20 cellular contexts compared by ENCODE assay signal in genomic region chr2:33023732-33024301, GRCh38.
A peak's percentile ranks its signal among the peaks of the same experiment; 100 is the strongest.
DNase-seq lines count a peak whose midpoint lies in the region; ATAC-seq, FAIRE-seq and TF ChIP-seq lines count a peak whose summit lies in the region.
"Had no signal": no experiment of that assay in that cellular context is flagged by ENCODE, and none has a peak within 500 bp of the region (broad histone marks: within the 10 kb centered on the region; RNA-seq: fewer than 3 reads in every experiment).

No MANE protein-coding gene starts in this region.

- H3K27me3 ChIP-seq in K562 (ENCODE audit: control insufficient read depth in 2 of 2, insufficient read depth in 2 of 2, low read length in 2 of 2) (no peaks in the 10 kb centered on the region), foreskin keratinocyte (no peaks in the 10 kb centered on the region), skeletal muscle tissue (ENCODE audit: control insufficient read depth in 3 of 3, insufficient read depth in 3 of 3, low read length in 3 of 3) (no peaks in the 10 kb centered on the region), breast epithelium (no peaks in the 10 kb centered on the region)
- H3K27me3 ChIP-seq: stomach had no signal

- BruUV-seq in K562 (replicated peaks; lab: Mats Ljungman, UMichigan): no TSS peak

- CTCF ChIA-PET in HEK293T (lab: Yijun Ruan, JAX) (interaction anchor here (0.6 kb wide), 1 partner anchor 141 kb away, joined by 3 read pairs; no protein-coding TSS in a partner anchor), K562 (lab: Yijun Ruan, JAX; ENCODE audit: low intra/inter-chr PET ratio) (no interaction called here)

- no peak overlapping the region; the same call in 1 of the 2 replicates for H2AFZ ChIP-seq in K562 (ENCODE audit: low read depth, low read length)

- FAIRE-seq in K562 (lab: Jason Lieb, UNC): no peak

- WGBS in K562 (ENCODE audit: insufficient coverage, low coverage, missing lambda C conversion rate): 26% methylated on average over 1 of the region's 1 CpG

- TF ChIP-seq CTCF in K562 (IDR thresholded peaks at IDR 0.05 in 2 of 3, conservative IDR thresholded peaks at IDR 0.05 in 1 of 3; ENCODE audit: insufficient read depth in 2 of 3, low read depth in 1 of 3, low read length in 3 of 3) (no peak), foreskin keratinocyte (conservative IDR thresholded peaks at IDR 0.05) (no peak), breast epithelium (IDR thresholded peaks at IDR 0.05) (no peak)

- no peaks in the 10 kb centered on the region for H4K20me1 ChIP-seq in K562 (replicated peaks; ENCODE audit: control insufficient read depth, insufficient read depth, low read length)

- POLR2A ChIA-PET in HEK293T (lab: Yijun Ruan, JAX): no interaction called here
- POLR2A ChIA-PET in K562 (lab: Yijun Ruan, JAX): interaction anchor here (0.5 to 0.9 kb wide), 2 partner anchors 9 to 161 kb away, joined by 3 to 4 read pairs; no protein-coding TSS in a partner anchor

- H3K4me2 ChIP-seq in K562 (ENCODE audit: insufficient read depth, low read length): no peak overlapping the region

- no peaks in the 10 kb centered on the region; the same call in 2 of the 3 replicates for H3K79me2 ChIP-seq in K562 (ENCODE audit: control insufficient read depth, insufficient read depth, low read length)
- H3K79me2 ChIP-seq: parathyroid adenoma had no signal

- intact Hi-C loops in K562 (cut with micrococcal nuclease) (loop anchor here (5.0 kb wide), 1 partner anchor 62 kb away; no protein-coding TSS in a partner anchor), breast epithelium (cut with DNase I; ENCODE audit: low total_unique reads) (no loop called here)

- peak overlapping the region; percentile 76 for H3K27ac ChIP-seq in K562 (ENCODE audit: extremely low read depth, low read depth, low read length)
- no peak overlapping the region for H3K27ac ChIP-seq in foreskin keratinocyte
- H3K27ac ChIP-seq in skeletal muscle tissue (ENCODE audit: low read depth, low read length): peak overlapping the region; percentile 48
- H3K27ac ChIP-seq in breast epithelium: no peak overlapping the region
- H3K27ac ChIP-seq: parathyroid adenoma had no signal

- no peaks in the 10 kb centered on the region for H3K9me1 ChIP-seq in K562 (ENCODE audit: control insufficient read depth, insufficient read depth, low read length)

- TF ChIP-seq EP300 in K562 (IDR thresholded peaks at IDR 0.05; ENCODE audit: low read length): no peak; the same call in 1 of the 2 replicates

- no peak for ATAC-seq in K562
- ATAC-seq in foreskin keratinocyte: peak; percentile 42
- no peak for ATAC-seq in GM18868 (IDR thresholded peaks at IDR 0.05; ENCODE audit: unreplicated experiment)
- ATAC-seq: activated T-cell treated with anti-CD3 and anti-CD28 coated beads, Interleukin-2, amount 50 U/mL, for 4 hours had no signal

- TF ChIP-seq POLR2A in K562 (conservative IDR thresholded peaks at IDR 0.05) (no peak), breast epithelium (IDR thresholded peaks at IDR 0.05) (no peak)

- H3K9ac ChIP-seq in K562 (ENCODE audit: insufficient read depth in 1 of 2, low read depth in 2 of 2, low read length in 2 of 2): peak overlapping the region in 1 of 2 experiments; percentile 1; a peak in 1 of 4 replicates
- no peak overlapping the region for H3K9ac ChIP-seq in skeletal muscle tissue (ENCODE audit: low read depth in 1 of 3, low read length in 3 of 3)
- H3K9ac ChIP-seq: parathyroid adenoma had no signal

- H3K4me3 ChIP-seq in K562 (no peak overlapping the region), skeletal muscle tissue (ENCODE audit: low read length in 3 of 3) (no peak overlapping the region), breast epithelium (no peak overlapping the region)
- H3K4me3 ChIP-seq: lung, stomach had no signal

- H3K36me3 ChIP-seq in K562 (ENCODE audit: control insufficient read depth, insufficient read depth, low read length) (no peaks in the 10 kb centered on the region), skeletal muscle tissue (ENCODE audit: control insufficient read depth in 3 of 3, insufficient read depth in 3 of 3, low read length in 3 of 3) (no peaks in the 10 kb centered on the region), breast epithelium (no peaks in the 10 kb centered on the region)
- H3K36me3 ChIP-seq: stomach had no signal

- in situ Hi-C loops in K562 (cut with MboI): no loop called here

- DNase-seq in HEK293T (ENCODE audit: extremely low spot score): no peak
- DNase-seq in K562 (ENCODE audit: extremely low read depth in 1 of 4, low spot score in 3 of 4): no peak
- no peak for DNase-seq in foreskin keratinocyte
- no peak for DNase-seq in HK-2 (ENCODE audit: unreplicated experiment)
- no peak for DNase-seq in breast epithelium (ENCODE audit: low spot score in 2 of 2)
- DNase-seq: activated CD4-positive, CD25-positive, alpha-beta regulatory T cell; activated T-cell treated with anti-CD3 and anti-CD28 coated beads, Interleukin-2, amount 50 U/mL, for 4 hours; COR-L47; head of caudate nucleus; naive B cell; NCI-H1417; NCI-H2171; NCI-H526; stimulated activated CD4-positive, alpha-beta T cell treated with anti-CD3 and anti-CD28 coated beads, Interleukin-2, amount 100 ng/mL, for 48 hours; stomach; T-helper 9 cell had no signal

- TF ChIP-seq RAD21 in K562 (CRISPR knock-in tag; conservative IDR thresholded peaks at IDR 0.05 in 1 of 2, IDR thresholded peaks at IDR 0.05 in 1 of 2): no peak

- H3K4me1 ChIP-seq in K562 (replicated peaks in 1 of 2; ENCODE audit: control insufficient read depth in 2 of 2, insufficient read depth in 2 of 2, low read length in 2 of 2) (peaks cover 10 to 45% of the 10 kb centered on the region in 2 experiments; a peak in 4 of 5 replicates), foreskin keratinocyte (peaks cover 12% of the 10 kb centered on the region), skeletal muscle tissue (ENCODE audit: control insufficient read depth in 3 of 3, insufficient read depth in 3 of 3, low read length in 3 of 3) (peaks cover 0 to 15% (median 8%) of the 10 kb centered on the region in 3 donors), breast epithelium (no peaks in the 10 kb centered on the region)

- H3K9me3 ChIP-seq in K562 (replicated peaks; ENCODE audit: control insufficient read depth, insufficient read depth, low read depth, low read length) (peaks cover 6% of the 10 kb centered on the region; the same call in 1 of the 2 replicates), skeletal muscle tissue (ENCODE audit: control insufficient read depth in 3 of 3, low read length in 3 of 3) (peaks cover 0 to 5% (median 0%) of the 10 kb centered on the region in 3 donors), breast epithelium (peaks cover 0 to 8% of the 10 kb centered on the region in 2 donors)

TF ChIP-seq in HEK293T, 16 proteins besides CTCF, POLR2A, EP300 and RAD21:
- TF ChIP-seq LEF1 (IDR thresholded peaks at IDR 0.05; ENCODE audit: borderline replicate concordance) (no peak), PKNOX1 (IDR thresholded peaks at IDR 0.05) (peak; percentile 57)

TF ChIP-seq in K562, 482 proteins besides CTCF, POLR2A, EP300 and RAD21 (continues in another document):
- no peak for TF ChIP-seq ZC3H8 (IDR thresholded peaks at IDR 0.05)
- TF ChIP-seq ZMIZ1 (IDR thresholded peaks at IDR 0.05; ENCODE audit: low read depth in 2 of 2, low read length in 2 of 2): no peak
- TF ChIP-seq ZNF217 (CRISPR knock-in tag; IDR thresholded peaks at IDR 0.05): no peak
- peak; percentile 13 for TF ChIP-seq MEIS2 (IDR thresholded peaks at IDR 0.05; ENCODE audit: partially characterized antibody)
- TF ChIP-seq ATF3 (IDR thresholded peaks at IDR 0.05): peak; percentile 53; the same call in 1 of the 2 replicates
- no peak for TF ChIP-seq ATF3 (CRISPR knock-in tag; conservative IDR thresholded peaks at IDR 0.05)

Comparison
In these comparisons a context has a peak if more than half of its experiments do, and no peak if none do; other contexts are left out.
1. H3K27ac ChIP-seq: peak in K562 (single experiment) and skeletal muscle tissue (single experiment); none in foreskin keratinocyte (single experiment) and breast epithelium (0 of 2).